8 cellular contexts compared by ENCODE assay signal in genomic region chr10:110641256-110641655, GRCh38. TPM values are rescaled to one million over a fixed set of nuclear protein-coding genes. Genes with fewer than 3 reads are reported as not detected.
DNase-seq lines count a peak whose midpoint lies in the region; ATAC-seq, FAIRE-seq and TF ChIP-seq lines count a peak whose summit lies in the region.

No MANE protein-coding gene starts in this region.

- no peaks in the 10 kb centered on the region for H3K36me3 ChIP-seq in bronchial epithelial cell (ENCODE audit: control insufficient read depth, insufficient read depth, low read length)

- TF ChIP-seq CTCF in bronchial epithelial cell (IDR thresholded peaks at IDR 0.05; ENCODE audit: insufficient read depth, low read length, severe bottlenecking) = no peak

- DNase-seq in activated gamma-delta T cell treated with Interleukin-2 at 50 U/mL for 16 hours = peak; percentile 40
- DNase-seq in activated gamma-delta T cell (lab: John Stamatoyannopoulos, UW) = no peak
- DNase-seq in OCI-M1 (lab: John Stamatoyannopoulos, UW) = peak; percentile 23
- peak; percentile 35 for DNase-seq in bronchial epithelial cell (ENCODE audit: low read depth)
- peak; percentile 52 for DNase-seq in renal cortical epithelial cell (ENCODE audit: low read depth)
- no peak for DNase-seq in putamen (ENCODE audit: low spot score)

- peaks cover 27% of the 10 kb centered on the region for H3K27me3 ChIP-seq in bronchial epithelial cell (ENCODE audit: control insufficient read depth, insufficient read depth, low read length)

- no peak for ATAC-seq in GM18873 (IDR thresholded peaks at IDR 0.05; ENCODE audit: low FRiP score, unreplicated experiment)
- ATAC-seq in HG03520 (IDR thresholded peaks at IDR 0.05; ENCODE audit: unreplicated experiment) = no peak

- peak; percentile 62 for FAIRE-seq in bronchial epithelial cell (lab: Jason Lieb, UNC)

- H3K4me3 ChIP-seq in bronchial epithelial cell (ENCODE audit: low read depth, low read length) = no peak overlapping the region

RNA-seq across cellular contexts. Expression of gene RBM20, which starts 2.9 kb away (rescaled TPM):
- 1.8 TPM in 1 of 2 replicates, not detected in the other for total RNA-seq in bronchial epithelial cell
- 0.10 TPM in 1 of 2 replicates, not detected in the other for total RNA-seq in renal cortical epithelial cell

Comparison
In these comparisons a context has a peak if more than half of its experiments do, and no peak if none do; other contexts are left out.
1. DNase-seq: peak in activated gamma-delta T cell treated with Interleukin-2 at 50 U/mL for 16 hours (single experiment), OCI-M1 (single experiment), bronchial epithelial cell (single experiment) and renal cortical epithelial cell (single experiment); none in activated gamma-delta T cell (single experiment) and putamen (single experiment).